In the genomic region with DNA sequence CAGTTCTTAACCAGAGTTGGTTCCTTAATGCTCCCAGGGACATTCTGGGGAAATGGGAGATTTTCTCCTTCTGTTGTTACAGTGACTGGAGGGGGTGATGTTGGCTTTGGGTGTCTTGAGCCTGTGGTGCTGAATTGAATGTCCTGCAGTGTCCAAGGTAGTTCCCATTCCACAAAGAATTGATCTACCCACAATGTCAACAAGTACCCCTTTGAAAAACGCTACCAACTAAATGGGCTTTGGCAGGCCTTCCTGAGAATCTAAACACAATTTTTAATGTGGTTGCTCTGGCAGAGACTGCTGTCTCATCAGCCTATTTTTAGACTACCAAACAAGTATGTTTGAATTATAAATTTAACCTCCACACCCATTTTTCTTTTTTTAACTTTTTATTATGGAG, we compare ENCODE assay signal across 21 cellular contexts.
A peak's percentile ranks its signal among the peaks of the same experiment; 100 is the strongest.
DNase-seq lines count a peak whose midpoint lies in the region; ATAC-seq and TF ChIP-seq lines count a peak whose summit lies in the region.
"Had no signal": no experiment of that assay in that cellular context is flagged by ENCODE, and none has a peak within 500 bp of the region (broad histone marks: within the 10 kb centered on the region; RNA-seq: fewer than 3 reads in every experiment).

No MANE protein-coding gene starts in this region.

- BruUV-seq in IMR-90 (replicated peaks; lab: Mats Ljungman, UMichigan): TSS peak; percentile 11

- H2BK15ac ChIP-seq in IMR-90 (ENCODE audit: low read depth, low read length): 0 out of 3 replicates have a peak overlapping the region, but pooled peaks have one; percentile 6

- H3K14ac ChIP-seq in IMR-90 (replicated peaks; ENCODE audit: low read depth, low read length): no peak overlapping the region; the same call in 1 of the 2 replicates

- peak overlapping the region; percentile 9; the same call in 1 of the 2 replicates for H2BK20ac ChIP-seq in IMR-90 (ENCODE audit: low read depth, low read length)

- H3K9ac ChIP-seq in IMR-90 (ENCODE audit: low read depth, low read length): no peak overlapping the region

- peak overlapping the region; percentile 62; the same call in 1 of the 2 replicates for H2AK5ac ChIP-seq in IMR-90 (ENCODE audit: low read depth, low read length)

- no peaks in the 10 kb centered on the region for H3K9me3 ChIP-seq in IMR-90 (ENCODE audit: control insufficient read depth, insufficient read depth, low read length)
- H3K9me3 ChIP-seq: HAP-1 had no signal

- peaks cover 11% of the 10 kb centered on the region for H3K4me1 ChIP-seq in IMR-90 (ENCODE audit: control insufficient read depth, insufficient read depth, low read length)

- peaks cover 13 to 44% of the 10 kb centered on the region in 2 experiments for H3K79me1 ChIP-seq in IMR-90 (ENCODE audit: low read depth in 1 of 2, low read length in 2 of 2)

- no peak overlapping the region for H2AK9ac ChIP-seq in IMR-90 (replicated peaks; ENCODE audit: low read depth, low read length, poor library complexity)

- H2BK5ac ChIP-seq in IMR-90 (ENCODE audit: low read depth, low read length, poor library complexity, severe bottlenecking): peak overlapping the region; percentile 4

- no peak overlapping the region for H3K56ac ChIP-seq in IMR-90 (ENCODE audit: extremely low read depth, insufficient read depth, low read length)

- no peak for TF ChIP-seq RAD21 in IMR-90 (IDR thresholded peaks at IDR 0.05; ENCODE audit: low read length)

- peak; percentile 14 for DNase-seq in AG08396 (ENCODE audit: low spot score)
- peak; percentile 56 for DNase-seq in IMR-90
- DNase-seq in astrocyte of the cerebellum (ENCODE audit: low read depth): peak; percentile 59
- peak; percentile 62 for DNase-seq in myocyte (ENCODE audit: low read depth)
- no peak for DNase-seq in DMS153 treated with DMSO at 0.1 percent for 48 hours (lab: John Stamatoyannopoulos, UW; ENCODE audit: unreplicated experiment)
- no peak for DNase-seq in T1000 (lab: John Stamatoyannopoulos, UW)
- DNase-seq in activated CD8-positive, alpha-beta memory T cell treated with anti-CD3 and anti-CD28 coated beads, Interleukin-2, amount 50 U/mL, for 4 hours: no peak
- DNase-seq: ACHN; activated CD8-positive, alpha-beta T cell treated with anti-CD3 and anti-CD28 coated beads, Interleukin-2, amount 10 ng/mL, durations not matched to agents 7 days and 5 days; CD8-positive, alpha-beta memory T cell; EL; immature natural killer cell; NK-92 treated with Interleukin-12 subunit alpha and Interleukin-12 subunit beta, amount 100 ng/mL, for 24 hours; stimulated activated CD4-positive, alpha-beta T cell treated with anti-CD3 and anti-CD28 coated beads, Interleukin-4, amount 100 ng/mL, for 1 hour; substantia nigra; T-cell had no signal

- H3K4ac ChIP-seq in IMR-90 (ENCODE audit: low read depth, low read length): peak overlapping the region; percentile 62; the same call in 1 of the 2 replicates

- H3K27me3 ChIP-seq in IMR-90 (ENCODE audit: control insufficient read depth, insufficient read depth, low read length): no peaks in the 10 kb centered on the region

- H3K23ac ChIP-seq in IMR-90 (ENCODE audit: low read depth, low read length): no peak overlapping the region

- TF ChIP-seq POLR2A in IMR-90 (IDR thresholded peaks at IDR 0.05; ENCODE audit: low read depth, low read length): no peak

- H2AFZ ChIP-seq in IMR-90 (replicated peaks; ENCODE audit: low read length, poor library complexity): no peak overlapping the region

- peaks cover 11% of the 10 kb centered on the region for H3K9me1 ChIP-seq in IMR-90 (ENCODE audit: insufficient read depth, low read length)

- dilution Hi-C loops in IMR-90 (cut with HindIII; ENCODE audit: low sequenced_read_pairs, unreplicated experiment): no loop called here

- H3K4me3 ChIP-seq in IMR-90 (ENCODE audit: insufficient read depth, low read depth, low read length): no peak overlapping the region
- H3K4me3 ChIP-seq in astrocyte of the cerebellum (ENCODE audit: low read depth, low read length): no peak overlapping the region
- H3K4me3 ChIP-seq: HAP-1 had no signal

- POLR2A ChIA-PET in IMR-90 (lab: Charles Lee; ENCODE audit: unreplicated experiment): no interaction called here

- TF ChIP-seq CTCF in IMR-90 (conservative IDR thresholded peaks at IDR 0.05; ENCODE audit: low read depth, low read length) (no peak), astrocyte of the cerebellum (IDR thresholded peaks at IDR 0.05; ENCODE audit: low read depth, low read length, missing control alignments) (no peak)

- intact Hi-C loops in IMR-90 (cut with micrococcal nuclease): no loop called here

- CTCF ChIA-PET in IMR-90 (lab: Yijun Ruan, JAX): no interaction called here

- no peak overlapping the region for H2BK120ac ChIP-seq in IMR-90 (ENCODE audit: low read depth, low read length)

- peak overlapping the region in 1 of 2 experiments; percentile 20; a peak in 1 of 4 replicates for H4K8ac ChIP-seq in IMR-90 (ENCODE audit: low read depth in 2 of 2, low read length in 2 of 2)

- in situ Hi-C loops in IMR-90 (cut with MboI; ENCODE audit: low sequenced_read_pairs) (loop anchor here (10.0 kb wide), 1 partner anchor 304 kb away; no protein-coding TSS in a partner anchor), astrocyte of the cerebellum (cut with HindIII; ENCODE audit: low sequenced_read_pairs) (no loop called here)

- H4K91ac ChIP-seq in IMR-90 (ENCODE audit: insufficient read depth, low read depth, low read length): no peak overlapping the region; the same call in 1 of the 2 replicates

- H4K5ac ChIP-seq in IMR-90 (ENCODE audit: low read depth, low read length): no peak overlapping the region

- peaks cover 22% of the 10 kb centered on the region for H3K36me3 ChIP-seq in IMR-90 (ENCODE audit: control insufficient read depth, insufficient read depth, low read length)

- no CpG with 5 or more reads among the region's 1 CpG for WGBS in IMR-90 (ENCODE audit: extremely low coverage in 2 of 2, insufficient read length in 1 of 2), 2 experiments

- peaks cover 20% of the 10 kb centered on the region for H4K20me1 ChIP-seq in IMR-90 (ENCODE audit: insufficient read depth, low read length)

- peak overlapping the region; percentile 22; the same call in 1 of the 2 replicates for H3K4me2 ChIP-seq in IMR-90 (ENCODE audit: low read depth, low read length)

- ATAC-seq in IMR-90 (ENCODE audit: low read depth) (peak; percentile 28; the same call in 1 of the 2 replicates), HG03139 (IDR thresholded peaks at IDR 0.05; ENCODE audit: unreplicated experiment) (no peak)
- ATAC-seq: activated CD8-positive, alpha-beta T cell treated with anti-CD3 and anti-CD28 coated beads, Interleukin-2, amount 10 ng/mL, durations not matched to agents 7 days and 5 days; sciatic nerve; T-cell had no signal

- 0 out of 2 replicates have a peak overlapping the region, but pooled peaks have one; percentile 2 for H3K18ac ChIP-seq in IMR-90 (ENCODE audit: low read depth, low read length)

- H3K27ac ChIP-seq in IMR-90 (ENCODE audit: insufficient read depth, low read length): peak overlapping the region; percentile 30; the same call in 1 of the 2 replicates
- H3K27ac ChIP-seq: RWPE1, VCaP had no signal

TF ChIP-seq in IMR-90, 13 proteins besides CTCF, POLR2A, EP300 and RAD21:
- TF ChIP-seq CEBPB (IDR thresholded peaks at IDR 0.05; ENCODE audit: low read depth, low read length) (no peak), RFX5 (IDR thresholded peaks at IDR 0.05; ENCODE audit: low read depth, low read length) (no peak), FOS (IDR thresholded peaks at IDR 0.05; ENCODE audit: low read depth, low read length) (no peak), RCOR1 (IDR thresholded peaks at IDR 0.05; ENCODE audit: insufficient replicate concordance, low read length) (no peak), MAZ (IDR thresholded peaks at IDR 0.05; ENCODE audit: borderline replicate concordance, low read depth, low read length) (no peak), MXI1 (IDR thresholded peaks at IDR 0.05; ENCODE audit: borderline replicate concordance, low read depth, low read length) (no peak), NFE2L2 (IDR thresholded peaks at IDR 0.05; ENCODE audit: low read depth, low read length) (no peak), SMC3 (IDR thresholded peaks at IDR 0.05; ENCODE audit: low read depth, low read length) (no peak), BHLHE40 (IDR thresholded peaks at IDR 0.05; ENCODE audit: low read depth, low read length) (no peak), CHD1 (IDR thresholded peaks at IDR 0.05; ENCODE audit: low read depth, low read length) (no peak)
- TF ChIP-seq, protein P1, sequence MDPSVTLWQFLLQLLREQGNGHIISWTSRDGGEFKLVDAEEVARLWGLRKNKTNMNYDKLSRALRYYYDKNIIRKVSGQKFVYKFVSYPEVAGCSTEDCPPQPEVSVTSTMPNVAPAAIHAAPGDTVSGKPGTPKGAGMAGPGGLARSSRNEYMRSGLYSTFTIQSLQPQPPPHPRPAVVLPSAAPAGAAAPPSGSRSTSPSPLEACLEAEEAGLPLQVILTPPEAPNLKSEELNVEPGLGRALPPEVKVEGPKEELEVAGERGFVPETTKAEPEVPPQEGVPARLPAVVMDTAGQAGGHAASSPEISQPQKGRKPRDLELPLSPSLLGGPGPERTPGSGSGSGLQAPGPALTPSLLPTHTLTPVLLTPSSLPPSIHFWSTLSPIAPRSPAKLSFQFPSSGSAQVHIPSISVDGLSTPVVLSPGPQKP (IDR thresholded peaks at IDR 0.05; ENCODE audit: borderline replicate concordance, low read depth, low read length): no peak

Comparison
In these comparisons a context has a peak if more than half of its experiments do, and no peak if none do; other contexts are left out.
1. DNase-seq: peak in AG08396 (single experiment), IMR-90 (single experiment), astrocyte of the cerebellum (single experiment) and myocyte (single experiment); none in DMS153 treated with DMSO at 0.1 percent for 48 hours (single experiment), T1000 (single experiment) and activated CD8-positive, alpha-beta memory T cell treated with anti-CD3 and anti-CD28 coated beads, Interleukin-2, amount 50 U/mL, for 4 hours (single experiment).